Comparison of ENCODE assay signal across 22 cellular contexts in the genomic region with DNA sequence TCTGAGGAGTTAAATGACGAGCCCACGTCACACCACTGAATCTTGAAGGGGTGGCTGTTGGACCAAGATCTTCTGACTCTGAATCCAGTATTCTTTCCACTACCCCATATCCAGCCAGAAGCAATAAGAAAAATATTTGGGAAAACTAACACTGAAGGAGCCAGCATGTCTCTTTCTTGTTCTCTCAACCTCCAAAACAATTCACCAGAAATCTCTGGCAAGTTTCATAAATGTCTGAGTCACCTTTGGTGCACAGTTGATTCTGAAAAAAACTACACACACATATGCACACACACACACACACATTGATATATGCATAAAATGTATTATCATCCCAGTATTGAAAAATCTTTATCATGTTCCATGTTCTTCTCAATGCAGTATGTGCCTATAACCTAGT.
DNase-seq lines count a peak whose midpoint lies in the region; ATAC-seq and TF ChIP-seq lines count a peak whose summit lies in the region.
"Had no signal": no experiment of that assay in that cellular context is flagged by ENCODE, and none has a peak within 500 bp of the region (broad histone marks: within the 10 kb centered on the region; RNA-seq: fewer than 3 reads in every experiment).

No MANE protein-coding gene starts in this region.

- no peaks in the 10 kb centered on the region for H3K9me3 ChIP-seq in GM23248 (ENCODE audit: low read depth)
- no peaks in the 10 kb centered on the region for H3K9me3 ChIP-seq in thoracic aorta
- H3K9me3 ChIP-seq: BLaER1 treated with 17β-estradiol and CSF1 and Interleukin-3, amounts not matched to agents 10 nM and 100 nM; SJSA1 had no signal

- H4K20me1 ChIP-seq in GM23248 (ENCODE audit: insufficient read depth): no peaks in the 10 kb centered on the region
- H4K20me1 ChIP-seq: BLaER1 treated with 17β-estradiol and CSF1 and Interleukin-3, amounts not matched to agents 10 nM and 100 nM had no signal

- no peak for TF ChIP-seq CTCF in brain (conservative IDR thresholded peaks at IDR 0.05)
- no peak for TF ChIP-seq CTCF in thoracic aorta (IDR thresholded peaks at IDR 0.05)

- H3K27ac Mint-ChIP-seq in brain: peak overlapping the region; percentile 3 to 51 (median 27)
- H3K27ac Mint-ChIP-seq: CD4-positive, alpha-beta T cell had no signal

- peak overlapping the region; percentile 12 for H3K4me2 ChIP-seq in GM23248 (ENCODE audit: unreplicated experiment)
- H3K4me2 ChIP-seq: BLaER1 treated with 17β-estradiol and CSF1 and Interleukin-3, amounts not matched to agents 10 nM and 100 nM had no signal

- H3K4me3 Mint-ChIP-seq in brain: no peak overlapping the region
- H3K4me3 Mint-ChIP-seq: CD4-positive, alpha-beta T cell had no signal

- no peak overlapping the region for H3K9ac ChIP-seq in GM23248
- H3K9ac ChIP-seq: BLaER1 treated with 17β-estradiol and CSF1 and Interleukin-3, amounts not matched to agents 10 nM and 100 nM had no signal

- peaks cover 12% of the 10 kb centered on the region; the same call in 1 of the 2 replicates for H3K79me2 ChIP-seq in GM23248 (ENCODE audit: insufficient read depth)

- H3K9me3 Mint-ChIP-seq in brain: peaks cover 0 to 4% (median 0%) of the 10 kb centered on the region in 5 experiments
- H3K9me3 Mint-ChIP-seq: CD4-positive, alpha-beta T cell had no signal

- H3K27me3 ChIP-seq in GM23248 (replicated peaks; ENCODE audit: insufficient read depth) (no peaks in the 10 kb centered on the region), thoracic aorta (replicated peaks; ENCODE audit: insufficient read depth) (no peaks in the 10 kb centered on the region)
- H3K27me3 ChIP-seq: SJSA1 had no signal

- DNase-seq in GM23248: peak; percentile 69
- peak; percentile 3 for DNase-seq in inferior parietal cortex (ENCODE audit: extremely low spot score)
- DNase-seq in thoracic aorta (ENCODE audit: low spot score): no peak
- no peak for DNase-seq in NOMO-1 (lab: John Stamatoyannopoulos, UW; ENCODE audit: unreplicated experiment in 2 of 2)
- no peak for DNase-seq in DMS 273 treated with DMSO at 0.1 percent for 48 hours (lab: John Stamatoyannopoulos, UW)
- DNase-seq: AML-193; CD4-positive, alpha-beta T cell; DMS53; Karpas-422; NCI-H1092; NCI-H1417 treated with DMSO at 0.1 percent for 48 hours; NCI-H187; NCI-H446; NCI-H524 treated with DMSO at 0.1 percent for 48 hours; NCI-H82; Right ventricle myocardium superior; RPMI8226 had no signal

- in situ Hi-C loops in GM23248 (cut with MboI): no loop called here

- H3K4me3 ChIP-seq in GM23248: no peak overlapping the region
- H3K4me3 ChIP-seq in thoracic aorta: no peak overlapping the region
- H3K4me3 ChIP-seq: BLaER1 treated with 17β-estradiol and CSF1 and Interleukin-3, amounts not matched to agents 10 nM and 100 nM; SJSA1 had no signal

- no peak overlapping the region for H2AFZ ChIP-seq in GM23248

- peaks cover 4% of the 10 kb centered on the region; the same call in 1 of the 2 replicates for H3K36me3 ChIP-seq in GM23248 (ENCODE audit: low read depth)
- no peaks in the 10 kb centered on the region for H3K36me3 ChIP-seq in thoracic aorta
- H3K36me3 ChIP-seq: BLaER1 treated with 17β-estradiol and CSF1 and Interleukin-3, amounts not matched to agents 10 nM and 100 nM; SJSA1 had no signal

- no peaks in the 10 kb centered on the region for H3K9me2 ChIP-seq in GM23248 (ENCODE audit: insufficient read depth)

- peaks cover 42% of the 10 kb centered on the region for H3F3A ChIP-seq in GM23248 (ENCODE audit: insufficient read depth)

- peaks cover 47% of the 10 kb centered on the region for H3K4me1 Mint-ChIP-seq in brain

- H3K27ac ChIP-seq in GM23248 (peak overlapping the region; percentile 39), thoracic aorta (peak overlapping the region; percentile 44 to 84)
- H3K27ac ChIP-seq: BLaER1 treated with 17β-estradiol and CSF1 and Interleukin-3, amounts not matched to agents 10 nM and 100 nM; SJSA1 had no signal

- no peaks in the 10 kb centered on the region for H3K27me3 Mint-ChIP-seq in brain

- WGBS in GM23248 (ENCODE audit: low coverage in 1 of 2, low lambda C conversion rate in 2 of 2, missing lambda C conversion rate in 2 of 2), 2 experiments: 38 to 49% methylated on average over 2 of the region's 2 CpGs

- ATAC-seq in thoracic aorta (ENCODE audit: insufficient number of reproducible peaks, low FRiP score, low read depth): peak; percentile 57
- no peak for ATAC-seq in HG03025 (IDR thresholded peaks at IDR 0.05; ENCODE audit: low FRiP score, unreplicated experiment)
- ATAC-seq in GM21360 (IDR thresholded peaks at IDR 0.05; ENCODE audit: unreplicated experiment): no peak

- H3K4me1 ChIP-seq in GM23248 (ENCODE audit: insufficient read depth) (peaks cover 36% of the 10 kb centered on the region), thoracic aorta (ENCODE audit: control insufficient read depth in 1 of 2, low read depth in 2 of 2) (peaks cover 15 to 55% of the 10 kb centered on the region in 2 donors)

- no peaks in the 10 kb centered on the region for H3K36me3 Mint-ChIP-seq in brain

Comparison
In these comparisons a context has a peak if more than half of its experiments do, and no peak if none do; other contexts are left out.
1. DNase-seq: peak in GM23248 (single experiment) and inferior parietal cortex (single experiment); none in thoracic aorta (single experiment), NOMO-1 (0 of 2) and DMS 273 treated with DMSO at 0.1 percent for 48 hours (single experiment).